ENCODE assay signal across 10 cellular contexts in genomic region chr19:18373407-18373891, GRCh38. TPM values are rescaled to one million over a fixed set of nuclear protein-coding genes. Genes with fewer than 3 reads are reported as not detected.
DNase-seq lines count a peak whose midpoint lies in the region; ATAC-seq and TF ChIP-seq lines count a peak whose summit lies in the region.
"Had no signal": no experiment of that assay in that cellular context is flagged by ENCODE, and none has a peak within 500 bp of the region (broad histone marks: within the 10 kb centered on the region; RNA-seq: fewer than 3 reads in every experiment).

No MANE protein-coding gene starts in this region.

- H2AFZ ChIP-seq in OCI-LY3 (ENCODE audit: low read depth, low read length), result no peak overlapping the region; the same call in 1 of the 2 replicates
- H2AFZ ChIP-seq in neural progenitor cell (replicated peaks), result peak overlapping the region; percentile 63

- intact Hi-C loops in A673 (cut with micrococcal nuclease; ENCODE audit: unreplicated experiment) (no loop called here), colonic mucosa (cut with DNase I) (no loop called here), posterior cingulate gyrus (cut with DNase I) (no loop called here)

- H3K27me3 ChIP-seq in A673 (replicated peaks; ENCODE audit: insufficient read depth, low read depth, low read length, poor library complexity) (no peaks in the 10 kb centered on the region), OCI-LY3 (ENCODE audit: low read depth, low read length) (no peaks in the 10 kb centered on the region), colonic mucosa (no peaks in the 10 kb centered on the region), neural progenitor cell (no peaks in the 10 kb centered on the region)

- H3K27ac ChIP-seq in A673 (ENCODE audit: low read depth, low read length, poor library complexity, severe bottlenecking) (peak overlapping the region; percentile 89), OCI-LY3 (ENCODE audit: low read length) (peak overlapping the region; percentile 70), colonic mucosa (peak overlapping the region; percentile 73), neural progenitor cell (peak overlapping the region; percentile 29)

- peaks cover 9% of the 10 kb centered on the region for H3F3A ChIP-seq in neural progenitor cell (ENCODE audit: low read depth)

- H3K79me2 ChIP-seq in OCI-LY3 (ENCODE audit: low read length), result no peaks in the 10 kb centered on the region
- no peaks in the 10 kb centered on the region for H3K79me2 ChIP-seq in neural progenitor cell (ENCODE audit: low read depth)

- POLR2A ChIA-PET in A673 (lab: Charles Lee; ENCODE audit: low non-redundant PET), result no interaction called here

- DNase-seq in A673 (ENCODE audit: low spot score) (no peak), colonic mucosa (no peak), neural progenitor cell (ENCODE audit: low spot score) (no peak), HuH-7.5 (ENCODE audit: low spot score) (no peak), posterior cingulate gyrus (no peak), amygdala (lab: John Stamatoyannopoulos, UW) (no peak)
- DNase-seq: effector CD8-positive, alpha-beta T cell had no signal

- H3K9ac ChIP-seq in OCI-LY3 (ENCODE audit: low read length) (peak overlapping the region; percentile 68), colonic mucosa (ENCODE audit: low read depth in 2 of 2, low read length in 2 of 2) (peak overlapping the region in 1 of 2 donors; percentile 92), neural progenitor cell (no peak overlapping the region)

- H3K4me1 ChIP-seq in A673 (ENCODE audit: insufficient read depth, low read length, poor library complexity, severe bottlenecking), result peaks cover 30% of the 10 kb centered on the region
- peaks cover 59% of the 10 kb centered on the region for H3K4me1 ChIP-seq in OCI-LY3 (ENCODE audit: low read length)
- peaks cover 15% of the 10 kb centered on the region for H3K4me1 ChIP-seq in colonic mucosa
- peaks cover 14% of the 10 kb centered on the region for H3K4me1 ChIP-seq in neural progenitor cell

- TF ChIP-seq CTCF in A673 (conservative IDR thresholded peaks at IDR 0.05; ENCODE audit: low read depth, low read length) (no peak), OCI-LY3 (IDR thresholded peaks at IDR 0.05; ENCODE audit: low read depth, low read length) (no peak), colonic mucosa (IDR thresholded peaks at IDR 0.05) (no peak), neural progenitor cell (IDR thresholded peaks at IDR 0.05) (no peak)

- H4K20me1 ChIP-seq in OCI-LY3 (ENCODE audit: insufficient read depth, low read length), result no peaks in the 10 kb centered on the region
- no peaks in the 10 kb centered on the region for H4K20me1 ChIP-seq in neural progenitor cell (ENCODE audit: low read depth)

- H3K9me3 Mint-ChIP-seq in neural progenitor cell, result no peaks in the 10 kb centered on the region
- H3K9me3 Mint-ChIP-seq: memory B cell had no signal

- H3K36me3 Mint-ChIP-seq in neural progenitor cell, result no peaks in the 10 kb centered on the region
- H3K36me3 Mint-ChIP-seq: memory B cell had no signal

- H3K4me3 ChIP-seq in A673 (ENCODE audit: low read depth, low read length, poor library complexity, severe bottlenecking), result no peak overlapping the region
- H3K4me3 ChIP-seq in OCI-LY3 (ENCODE audit: low read length), result peak overlapping the region; percentile 57; the same call in 1 of the 2 replicates
- no peak overlapping the region for H3K4me3 ChIP-seq in colonic mucosa
- no peak overlapping the region for H3K4me3 ChIP-seq in neural progenitor cell

- H3K27me3 Mint-ChIP-seq in neural progenitor cell (ENCODE audit: insufficient read depth, low read depth), result peaks cover 10% of the 10 kb centered on the region

- no peak overlapping the region for H3K4me3 Mint-ChIP-seq in neural progenitor cell

- H3K4me2 ChIP-seq in OCI-LY3 (ENCODE audit: low read length) (peak overlapping the region; percentile 79), neural progenitor cell (no peak overlapping the region)

- no TSS peak for BruUV-seq in A673 (replicated peaks; lab: Mats Ljungman, UMichigan)

- ATAC-seq in GM18907 (IDR thresholded peaks at IDR 0.05; ENCODE audit: unreplicated experiment), result no peak

- peaks cover 39% of the 10 kb centered on the region for H3K4me1 Mint-ChIP-seq in neural progenitor cell

- H3K9me3 ChIP-seq in A673 (ENCODE audit: low read depth, low read length, poor library complexity, severe bottlenecking) (no peaks in the 10 kb centered on the region), OCI-LY3 (ENCODE audit: insufficient read depth, low read length) (no peaks in the 10 kb centered on the region), colonic mucosa (no peaks in the 10 kb centered on the region), neural progenitor cell (ENCODE audit: low read depth) (no peaks in the 10 kb centered on the region)

- CTCF ChIA-PET in A673 (lab: Charles Lee), result no interaction called here

- H3K36me3 ChIP-seq in A673 (ENCODE audit: insufficient read depth, low read length, poor library complexity, severe bottlenecking) (no peaks in the 10 kb centered on the region), OCI-LY3 (replicated peaks; ENCODE audit: low read depth, low read length) (no peaks in the 10 kb centered on the region), colonic mucosa (no peaks in the 10 kb centered on the region), neural progenitor cell (no peaks in the 10 kb centered on the region)

- H3K27ac Mint-ChIP-seq in neural progenitor cell, result peak overlapping the region; percentile 87
- H3K27ac Mint-ChIP-seq: memory B cell had no signal

RNA-seq across cellular contexts. Expression of gene GDF15, which starts 12.5 kb away (rescaled TPM):
- total RNA-seq in A673 (2021) (4.0 and 4.7 TPM in 2 replicates), colonic mucosa (100 to 1,000 TPM; 120 to 159 TPM), neural progenitor cell (ENCODE audit: low replicate concordance) (0.19 and 2.5 TPM in 2 replicates)

RNA-seq across cellular contexts. Expression of gene LRRC25, which starts 24.0 kb away (rescaled TPM):
- total RNA-seq in A673 (2021), result not detected in 2 replicates
- total RNA-seq in colonic mucosa, result 1 to 10 TPM; 1.4 to 3.9 TPM
- 0.03 TPM in 1 of 2 replicates, not detected in the other for total RNA-seq in neural progenitor cell (ENCODE audit: low replicate concordance)

RNA-seq across cellular contexts. Expression of gene PGPEP1, which starts 33.1 kb away (rescaled TPM):
- 15.8 and 23.0 TPM in 2 replicates for total RNA-seq in A673 (2021)
- 10 to 100 TPM; 62.6 to 99.0 TPM for total RNA-seq in colonic mucosa
- 2.1 and 5.7 TPM in 2 replicates for total RNA-seq in neural progenitor cell (ENCODE audit: low replicate concordance)

RNA-seq across cellular contexts. Expression of gene SSBP4, which starts 45.7 kb away (rescaled TPM):
- total RNA-seq in A673 (2021) (242 and 248 TPM in 2 replicates), colonic mucosa (10 to 100 TPM; 40.1 to 77.3 TPM), neural progenitor cell (ENCODE audit: low replicate concordance) (21.1 and 50.5 TPM in 2 replicates)

RNA-seq across cellular contexts. Expression of gene LSM4, which starts 50.6 kb away (rescaled TPM):
- 252 and 262 TPM in 2 replicates for total RNA-seq in A673 (2021)
- total RNA-seq in colonic mucosa, result 100 to 1,000 TPM; 128 to 308 TPM
- total RNA-seq in neural progenitor cell (ENCODE audit: low replicate concordance), result 440 and 768 TPM in 2 replicates

Comparison
In these comparisons a context has a peak if more than half of its experiments do, and no peak if none do; other contexts are left out.
1. H3K27ac ChIP-seq: peak in every context shown above with its lines; median percentile 89 in A673; 73 in colonic mucosa; 70 in OCI-LY3; 29 in neural progenitor cell.
2. RNA of gene GDF15, which starts 12.5 kb away (total RNA-seq): 120 to 159 TPM in colonic mucosa; 4.0 to 4.7 TPM in A673 and 0.19 to 2.5 TPM in neural progenitor cell; every median in the first group is over 10 times any median in the second.